Comparison of ENCODE assay signal across 21 cellular contexts in genomic region chr14:68809524-68809923, GRCh38. TPM values are rescaled to one million over a fixed set of nuclear protein-coding genes. Genes with fewer than 3 reads are reported as not detected.
DNase-seq lines count a peak whose midpoint lies in the region; ATAC-seq and TF ChIP-seq lines count a peak whose summit lies in the region.
"Had no signal": no experiment of that assay in that cellular context is flagged by ENCODE, and none has a peak within 500 bp of the region (broad histone marks: within the 10 kb centered on the region; RNA-seq: fewer than 3 reads in every experiment).

No MANE protein-coding gene starts in this region.

- TF ChIP-seq CTCF in CD4-positive, alpha-beta T cell (IDR thresholded peaks at IDR 0.05), result no peak
- TF ChIP-seq CTCF in body of pancreas (IDR thresholded peaks at IDR 0.05) (no peak), GM20000 (IDR thresholded peaks at IDR 0.05; ENCODE audit: extremely low read depth, missing control alignments) (no peak)

- peaks cover 72% of the 10 kb centered on the region for H3K4me1 ChIP-seq in body of pancreas
- peaks cover 78% of the 10 kb centered on the region for H3K4me1 ChIP-seq in muscle layer of colon (ENCODE audit: insufficient read depth, low read length)

- H3K27ac ChIP-seq in CD4-positive, alpha-beta T cell (ENCODE audit: low read depth, low read length), result no peak overlapping the region
- H3K27ac ChIP-seq in body of pancreas, result peak overlapping the region; percentile 39 to 71 (median 54)
- H3K27ac ChIP-seq in muscle layer of colon (ENCODE audit: low read depth, low read length), result peak overlapping the region; percentile 96
- H3K27ac ChIP-seq: neutrophil, PC-9, SJCRH30 had no signal

- no peak for TF ChIP-seq POLR2A in body of pancreas (IDR thresholded peaks at IDR 0.05)

- H3K27me3 Mint-ChIP-seq in CD4-positive, alpha-beta T cell, result no peaks in the 10 kb centered on the region
- H3K27me3 Mint-ChIP-seq: activated CD8-positive, alpha-beta T cell treated with anti-CD3 and anti-CD28 coated beads for 36 hours; activated naive CD8-positive, alpha-beta T cell; CD4-positive, alpha-beta memory T cell had no signal

- no peaks in the 10 kb centered on the region for H3K36me3 ChIP-seq in body of pancreas (replicated peaks in 1 of 2; ENCODE audit: insufficient read depth in 1 of 2, low read depth in 2 of 2)
- no peaks in the 10 kb centered on the region for H3K36me3 ChIP-seq in muscle layer of colon (ENCODE audit: insufficient read depth, low read length)
- H3K36me3 ChIP-seq: MG63, neutrophil, SJCRH30 had no signal

- peak overlapping the region; percentile 42 for H3K27ac Mint-ChIP-seq in CD4-positive, alpha-beta T cell
- H3K27ac Mint-ChIP-seq in stimulated activated effector memory CD8-positive, alpha-beta T cell treated with anti-CD3 and anti-CD28 coated beads, Interleukin-12 subunit alpha, Interleukin-12 subunit beta, amount 100 ng/mL, for 72 hours, result peak overlapping the region; percentile 27
- H3K27ac Mint-ChIP-seq: activated CD8-positive, alpha-beta T cell treated with anti-CD3 and anti-CD28 coated beads for 36 hours; activated naive CD8-positive, alpha-beta T cell; T-helper 2 cell treated with Interferon-gamma antibody and Interleukin-4, amounts not matched to agents 5 μg/mL and 100 μg/mL, for 36 hours had no signal

- no peaks in the 10 kb centered on the region for H3K9me3 ChIP-seq in CD4-positive, alpha-beta T cell (ENCODE audit: control insufficient read depth, low read length)
- no peaks in the 10 kb centered on the region for H3K9me3 ChIP-seq in body of pancreas
- no peaks in the 10 kb centered on the region for H3K9me3 ChIP-seq in muscle layer of colon (ENCODE audit: low read length)
- H3K9me3 ChIP-seq: MG63, neutrophil had no signal

- intact Hi-C loops in CD4-positive, alpha-beta T cell (cut with DNase I, micrococcal nuclease), result no loop called here
- intact Hi-C loops in body of pancreas (cut with DNase I), result no loop called here

- H3K4me3 ChIP-seq in body of pancreas, result no peak overlapping the region
- no peak overlapping the region for H3K4me3 ChIP-seq in muscle layer of colon (ENCODE audit: low read depth in 1 of 2, low read length in 2 of 2)
- H3K4me3 ChIP-seq: MG63, PC-9, SJCRH30 had no signal

- CTCF ChIA-PET in CD4-positive, alpha-beta T cell (lab: Charles Lee), result interaction anchor here (0.7 kb wide), 1 partner anchor 562 kb away, joined by 4 read pairs; no protein-coding TSS in a partner anchor

- POLR2A ChIA-PET in CD4-positive, alpha-beta T cell (lab: Charles Lee), result interaction anchor here (1.2 to 17.9 kb wide), 3 partner anchors 13 to 302 kb away, joined by 4 to 816 read pairs (median 365); partner anchors contain the start of gene ZFP36L1

- 71 to 87% methylated on average over 4 of the region's 4 CpGs for WGBS in body of pancreas, 2 donors

- no peak for ATAC-seq in CD4-positive, alpha-beta T cell (ENCODE audit: poor library complexity)
- no peak for ATAC-seq in body of pancreas
- no peak for ATAC-seq in stimulated activated effector memory CD8-positive, alpha-beta T cell treated with anti-CD3 and anti-CD28 coated beads, Interleukin-12 subunit alpha, Interleukin-12 subunit beta, amount 100 ng/mL, for 72 hours
- ATAC-seq: activated CD8-positive, alpha-beta T cell treated with anti-CD3 and anti-CD28 coated beads for 36 hours; activated T-cell treated with anti-CD3 and anti-CD28 coated beads, Interleukin-2, amount 50 U/mL, for 4 hours; stimulated activated naive CD8-positive, alpha-beta T cell treated with anti-CD3 and anti-CD28 coated beads, Interleukin-15, Interleukin-2, amounts not matched to agents 100 U/mL and 50 U/mL, for 24 hours had no signal

- H3K27me3 ChIP-seq in CD4-positive, alpha-beta T cell (ENCODE audit: control insufficient read depth, insufficient read depth, low read length), result no peaks in the 10 kb centered on the region
- H3K27me3 ChIP-seq in body of pancreas (no peaks in the 10 kb centered on the region), muscle layer of colon (ENCODE audit: control insufficient read depth in 1 of 2, insufficient read depth in 2 of 2, low read length in 2 of 2) (no peaks in the 10 kb centered on the region)
- H3K27me3 ChIP-seq: MG63, SJCRH30 had no signal

- no peak for DNase-seq in CD4-positive, alpha-beta T cell
- DNase-seq in body of pancreas (peak in 1 of 4 donors; percentile 9), GM20000 (ENCODE audit: low spot score) (no peak), NCI-H345 treated with DMSO at 0.1 percent for 48 hours (lab: John Stamatoyannopoulos, UW; ENCODE audit: unreplicated experiment) (no peak), NCI-H2227 treated with DMSO at 0.1 percent for 48 hours (lab: John Stamatoyannopoulos, UW) (no peak), HK-2 (ENCODE audit: unreplicated experiment) (no peak)
- no peak for DNase-seq in stimulated activated effector memory CD8-positive, alpha-beta T cell treated with anti-CD3 and anti-CD28 coated beads, Interleukin-12 subunit alpha, Interleukin-12 subunit beta, amount 100 ng/mL, for 72 hours (ENCODE audit: low spot score in 2 of 2)
- DNase-seq: activated CD8-positive, alpha-beta T cell treated with anti-CD3 and anti-CD28 coated beads for 36 hours; activated T-cell treated with anti-CD3 and anti-CD28 coated beads, Interleukin-2, amount 50 U/mL, for 4 hours; CD4-positive, alpha-beta memory T cell; DMS53; kidney glomerular epithelial cell; MG63; PC-9; SJCRH30; stimulated activated naive CD8-positive, alpha-beta T cell treated with anti-CD3 and anti-CD28 coated beads, Interleukin-15, Interleukin-2, amounts not matched to agents 100 U/mL and 50 U/mL, for 24 hours had no signal

- H3K9me3 Mint-ChIP-seq in CD4-positive, alpha-beta T cell, result no peaks in the 10 kb centered on the region
- H3K9me3 Mint-ChIP-seq in stimulated activated effector memory CD8-positive, alpha-beta T cell treated with anti-CD3 and anti-CD28 coated beads, Interleukin-12 subunit alpha, Interleukin-12 subunit beta, amount 100 ng/mL, for 72 hours, result no peaks in the 10 kb centered on the region
- H3K9me3 Mint-ChIP-seq: activated T-cell treated with anti-CD3 and anti-CD28 coated beads, Interleukin-2, amount 50 U/mL, for 4 hours had no signal

- peaks cover 69% of the 10 kb centered on the region for H3K4me1 Mint-ChIP-seq in CD4-positive, alpha-beta T cell (ENCODE audit: low read depth)
- peaks cover 49% of the 10 kb centered on the region for H3K4me1 Mint-ChIP-seq in stimulated activated effector memory CD8-positive, alpha-beta T cell treated with anti-CD3 and anti-CD28 coated beads, Interleukin-12 subunit alpha, Interleukin-12 subunit beta, amount 100 ng/mL, for 72 hours

- H3K4me3 Mint-ChIP-seq in CD4-positive, alpha-beta T cell, result no peak overlapping the region
- no peak overlapping the region for H3K4me3 Mint-ChIP-seq in stimulated activated effector memory CD8-positive, alpha-beta T cell treated with anti-CD3 and anti-CD28 coated beads, Interleukin-12 subunit alpha, Interleukin-12 subunit beta, amount 100 ng/mL, for 72 hours
- H3K4me3 Mint-ChIP-seq: activated CD8-positive, alpha-beta T cell treated with anti-CD3 and anti-CD28 coated beads for 36 hours; activated naive CD8-positive, alpha-beta T cell; activated T-cell treated with anti-CD3 and anti-CD28 coated beads, Interleukin-2, amount 50 U/mL, for 4 hours; mesothelial cell of epicardium; T-helper 2 cell treated with Interferon-gamma antibody and Interleukin-4, amounts not matched to agents 5 μg/mL and 100 μg/mL, for 36 hours had no signal

- H3K36me3 Mint-ChIP-seq in CD4-positive, alpha-beta T cell (ENCODE audit: low read depth), result no peaks in the 10 kb centered on the region
- H3K36me3 Mint-ChIP-seq in stimulated activated effector memory CD8-positive, alpha-beta T cell treated with anti-CD3 and anti-CD28 coated beads, Interleukin-12 subunit alpha, Interleukin-12 subunit beta, amount 100 ng/mL, for 72 hours, result no peaks in the 10 kb centered on the region
- H3K36me3 Mint-ChIP-seq: activated naive CD8-positive, alpha-beta T cell; CD4-positive, alpha-beta memory T cell had no signal

- no peak overlapping the region for H3K9ac ChIP-seq in muscle layer of colon (ENCODE audit: low read length)

RNA-seq across cellular contexts. Expression of gene ZFP36L1, which starts 16.7 kb away (rescaled TPM):
- total RNA-seq in CD4-positive, alpha-beta T cell, result 100 to 1,000 TPM; 254 to 258 TPM
- total RNA-seq in body of pancreas, result 100 to 1,000 TPM; 155 to 365 TPM
